ENCODE assay signal across 8 cellular contexts in the genomic region with DNA sequence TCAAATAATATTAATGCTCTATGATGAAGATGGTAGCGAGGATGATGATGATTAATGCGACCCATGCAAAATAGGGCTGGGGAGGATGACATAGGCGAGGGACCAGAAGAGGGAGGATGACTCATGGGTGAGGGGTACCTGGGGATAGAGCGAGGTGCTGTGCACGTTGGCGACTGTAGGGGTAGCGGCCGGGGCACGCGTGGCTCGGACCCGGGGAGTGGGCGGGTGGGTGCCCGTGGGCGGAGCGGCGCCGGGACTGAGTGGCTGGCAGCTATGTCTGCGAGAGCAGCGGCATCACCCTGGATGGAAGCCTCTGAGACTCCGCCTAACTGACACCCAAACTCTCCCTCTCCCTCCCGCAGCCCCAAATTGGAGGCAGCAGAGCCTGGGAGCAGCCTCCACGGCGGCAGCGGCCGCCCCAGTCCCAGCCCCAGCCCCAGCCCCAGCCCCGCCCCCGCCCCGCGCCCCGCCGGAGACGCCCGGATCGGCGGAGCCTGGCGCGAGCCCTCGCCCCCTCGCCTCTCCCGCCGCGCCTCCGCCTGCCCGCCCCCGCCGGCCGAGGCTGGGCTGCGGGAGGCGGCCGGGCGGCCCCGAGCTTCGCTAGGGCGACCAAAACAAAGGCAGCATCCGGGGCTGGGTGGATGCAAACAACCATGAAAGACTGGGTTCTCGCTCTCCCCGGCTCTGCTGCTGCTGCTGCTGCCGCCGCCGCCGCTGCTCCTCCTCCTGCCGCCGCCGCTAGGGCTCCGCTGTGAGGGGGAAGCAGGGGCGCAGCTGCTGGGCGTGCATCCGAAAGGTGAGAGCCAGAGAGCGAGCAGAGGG. TPM values are rescaled to one million over a fixed set of nuclear protein-coding genes. Genes with fewer than 3 reads are reported as not detected.
DNase-seq lines count a peak whose midpoint lies in the region; ATAC-seq and TF ChIP-seq lines count a peak whose summit lies in the region.

A gene with protein sequence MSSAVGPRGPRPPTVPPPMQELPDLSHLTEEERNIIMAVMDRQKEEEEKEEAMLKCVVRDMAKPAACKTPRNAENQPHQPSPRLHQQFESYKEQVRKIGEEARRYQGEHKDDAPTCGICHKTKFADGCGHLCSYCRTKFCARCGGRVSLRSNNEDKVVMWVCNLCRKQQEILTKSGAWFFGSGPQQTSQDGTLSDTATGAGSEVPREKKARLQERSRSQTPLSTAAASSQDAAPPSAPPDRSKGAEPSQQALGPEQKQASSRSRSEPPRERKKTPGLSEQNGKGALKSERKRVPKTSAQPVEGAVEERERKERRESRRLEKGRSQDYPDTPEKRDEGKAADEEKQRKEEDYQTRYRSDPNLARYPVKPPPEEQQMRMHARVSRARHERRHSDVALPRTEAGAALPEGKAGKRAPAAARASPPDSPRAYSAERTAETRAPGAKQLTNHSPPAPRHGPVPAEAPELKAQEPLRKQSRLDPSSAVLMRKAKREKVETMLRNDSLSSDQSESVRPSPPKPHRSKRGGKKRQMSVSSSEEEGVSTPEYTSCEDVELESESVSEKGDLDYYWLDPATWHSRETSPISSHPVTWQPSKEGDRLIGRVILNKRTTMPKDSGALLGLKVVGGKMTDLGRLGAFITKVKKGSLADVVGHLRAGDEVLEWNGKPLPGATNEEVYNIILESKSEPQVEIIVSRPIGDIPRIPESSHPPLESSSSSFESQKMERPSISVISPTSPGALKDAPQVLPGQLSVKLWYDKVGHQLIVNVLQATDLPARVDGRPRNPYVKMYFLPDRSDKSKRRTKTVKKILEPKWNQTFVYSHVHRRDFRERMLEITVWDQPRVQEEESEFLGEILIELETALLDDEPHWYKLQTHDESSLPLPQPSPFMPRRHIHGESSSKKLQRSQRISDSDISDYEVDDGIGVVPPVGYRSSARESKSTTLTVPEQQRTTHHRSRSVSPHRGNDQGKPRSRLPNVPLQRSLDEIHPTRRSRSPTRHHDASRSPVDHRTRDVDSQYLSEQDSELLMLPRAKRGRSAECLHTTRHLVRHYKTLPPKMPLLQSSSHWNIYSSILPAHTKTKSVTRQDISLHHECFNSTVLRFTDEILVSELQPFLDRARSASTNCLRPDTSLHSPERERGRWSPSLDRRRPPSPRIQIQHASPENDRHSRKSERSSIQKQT (N-terminal part only) (plus strand): TSS at position 367 of the 822 bp plus-strand sequence. CDS start 474 bp downstream, outside the sequence.

- no TSS peak for BruUV-seq in A673 (replicated peaks; lab: Mats Ljungman, UMichigan)

- intact Hi-C loops in A673 (cut with micrococcal nuclease; ENCODE audit: unreplicated experiment), result no loop called here

- peaks cover 6% of the 10 kb centered on the region for H3K4me1 ChIP-seq in A673 (ENCODE audit: insufficient read depth, low read length, poor library complexity, severe bottlenecking)

- CTCF ChIA-PET in A673 (lab: Charles Lee), result interaction anchor here (0.6 kb wide), 1 partner anchor 31 kb away, joined by 3 read pairs; no protein-coding TSS in a partner anchor

- peak within 1 kb of the TSS; percentile 51 for H3K4me3 ChIP-seq in A673 (ENCODE audit: low read depth, low read length, poor library complexity, severe bottlenecking)

- POLR2A ChIA-PET in A673 (lab: Charles Lee; ENCODE audit: low non-redundant PET), result no interaction called here

- peak; percentile 55 for TF ChIP-seq CTCF in A673 (conservative IDR thresholded peaks at IDR 0.05; ENCODE audit: low read depth, low read length)

- peaks cover 5% of the 10 kb centered on the region for H3K27me3 ChIP-seq in A673 (replicated peaks; ENCODE audit: insufficient read depth, low read depth, low read length, poor library complexity)

- DNase-seq in A673 (ENCODE audit: low spot score) (peak; percentile 63), NCI-H345 treated with DMSO at 0.1 percent for 48 hours (lab: John Stamatoyannopoulos, UW; ENCODE audit: unreplicated experiment) (peak; percentile 3), myocyte (ENCODE audit: low read depth) (peak; percentile 43), SIG-M5 treated with dmso at 0.1 percent for 504 hours (lab: John Stamatoyannopoulos, UW; ENCODE audit: unreplicated experiment) (no peak)
- DNase-seq in activated CD8-positive, alpha-beta memory T cell treated with anti-CD3 and anti-CD28 coated beads for 24 hours, result no peak

- ATAC-seq in GM18502 (IDR thresholded peaks at IDR 0.05; ENCODE audit: poor library complexity, unreplicated experiment) (peak; percentile 91), HG02870 (IDR thresholded peaks at IDR 0.05; ENCODE audit: unreplicated experiment) (peak; percentile 85)

- H3K27ac ChIP-seq in A673 (ENCODE audit: low read depth, low read length, poor library complexity, severe bottlenecking), result no peak within 1 kb of the TSS
- peak within 1 kb of the TSS; percentile 60 for H3K27ac ChIP-seq in cingulate gyrus (ENCODE audit: low read depth, low read length)

- H3K9me3 ChIP-seq in A673 (ENCODE audit: low read depth, low read length, poor library complexity, severe bottlenecking), result no peaks in the 10 kb centered on the region

- H3K36me3 ChIP-seq in A673 (ENCODE audit: insufficient read depth, low read length, poor library complexity, severe bottlenecking), result no peaks in the 10 kb centered on the region

RNA-seq across cellular contexts. Expression of the gene that starts here (rescaled TPM):
- total RNA-seq in A673 (2021) (0.50 and 1.3 TPM in 2 replicates), myocyte (0.21 and 1.8 TPM in 2 replicates)
- polyA plus RNA-seq in myocyte (2012), result 2.9 TPM

Comparison
In these comparisons a context has a peak if more than half of its experiments do, and no peak if none do; other contexts are left out.
1. DNase-seq: peak in A673 (single experiment), NCI-H345 treated with DMSO at 0.1 percent for 48 hours (single experiment) and myocyte (single experiment); none in activated CD8-positive, alpha-beta memory T cell treated with anti-CD3 and anti-CD28 coated beads for 24 hours (single experiment) and SIG-M5 treated with dmso at 0.1 percent for 504 hours (single experiment).